9 cellular contexts compared by ENCODE assay signal in genomic region chr7:6026011-6026819, GRCh38. TPM values are rescaled to one million over a fixed set of nuclear protein-coding genes. Genes with fewer than 3 reads are reported as not detected.
DNase-seq lines count a peak whose midpoint lies in the region; ATAC-seq and TF ChIP-seq lines count a peak whose summit lies in the region.
"Had no signal": no experiment of that assay in that cellular context is flagged by ENCODE, and none has a peak within 500 bp of the region (broad histone marks: within the 10 kb centered on the region; RNA-seq: fewer than 3 reads in every experiment).

No MANE protein-coding gene starts in this region.

- H3K9me3 ChIP-seq in testis, result no peaks in the 10 kb centered on the region

- H3K27me3 ChIP-seq in testis, result no peaks in the 10 kb centered on the region

- H3K27me3 Mint-ChIP-seq in neural crest cell (ENCODE audit: low read depth), result no peaks in the 10 kb centered on the region

- H3K27ac ChIP-seq in testis, result peak overlapping the region in 1 of 2 donors; percentile 32

- DNase-seq in NCI-H1092 treated with DMSO at 0.1 percent for 48 hours (lab: John Stamatoyannopoulos, UW) (peak; percentile 8), NCI-H1092 (lab: John Stamatoyannopoulos, UW) (no peak), NOMO-1 treated with DMSO at 0.1 percent for 48 hours (lab: John Stamatoyannopoulos, UW; ENCODE audit: unreplicated experiment) (peak; percentile 81), activated T-cell treated with anti-CD3 and anti-CD28 coated beads for 1 hour (ENCODE audit: low read depth) (peak; percentile 67), fibroblast of gingiva (ENCODE audit: low read depth) (peak; percentile 34), neural crest cell (ENCODE audit: low read depth, low spot score) (peak; percentile 6), testis (peak; percentile 27)

- no peaks in the 10 kb centered on the region for H3K4me1 Mint-ChIP-seq in neural crest cell
- H3K4me1 Mint-ChIP-seq: nephron had no signal

- TF ChIP-seq CTCF in neural crest cell (conservative IDR thresholded peaks at IDR 0.05) (peak; percentile 44), testis (IDR thresholded peaks at IDR 0.05) (no peak)

- ATAC-seq in HG02981 (IDR thresholded peaks at IDR 0.05; ENCODE audit: unreplicated experiment), result peak; percentile 87

- H3K36me3 ChIP-seq in testis (ENCODE audit: low read depth, missing control alignments), result no peaks in the 10 kb centered on the region

- no peaks in the 10 kb centered on the region for H3K4me1 ChIP-seq in testis

- WGBS in testis, 2 donors, result 70 to 87% methylated on average over 15 to 21 of the region's 22 CpGs

- TF ChIP-seq POLR2A in testis (IDR thresholded peaks at IDR 0.05), result no peak

- H3K9me3 Mint-ChIP-seq in neural crest cell, result no peaks in the 10 kb centered on the region
- H3K9me3 Mint-ChIP-seq: nephron had no signal

- no peak overlapping the region for H3K4me3 ChIP-seq in testis

- no peak overlapping the region for H3K27ac Mint-ChIP-seq in neural crest cell (ENCODE audit: unreplicated experiment)
- H3K27ac Mint-ChIP-seq: nephron had no signal

- intact Hi-C loops in testis (cut with DNase I; ENCODE audit: low total_unique reads), result no loop called here

- peaks cover 31% of the 10 kb centered on the region for H3K36me3 Mint-ChIP-seq in neural crest cell (ENCODE audit: low read depth)

- no peak overlapping the region for H3K4me3 Mint-ChIP-seq in neural crest cell
- H3K4me3 Mint-ChIP-seq: nephron had no signal

RNA-seq across cellular contexts. Expression of gene ANKRD61, which starts 5.0 kb away (rescaled TPM):
- 0.70 and 0.80 TPM in 2 replicates for total RNA-seq in neural crest cell
- 1 to 10 TPM; 6.8 to 8.4 TPM for total RNA-seq in testis
- polyA plus RNA-seq in testis (ENCODE audit: insufficient read depth, low read depth, low replicate concordance), result 17.3 TPM

RNA-seq across cellular contexts. Expression of gene AIMP2, which starts 17.1 kb away (rescaled TPM):
- total RNA-seq in neural crest cell (44.4 and 47.6 TPM in 2 replicates), testis (10 to 100 TPM; 53.0 to 63.4 TPM)
- 121 TPM for polyA plus RNA-seq in testis (ENCODE audit: insufficient read depth, low read depth, low replicate concordance)

RNA-seq across cellular contexts. Expression of gene PMS2, which starts 17.4 kb away (rescaled TPM):
- total RNA-seq in neural crest cell (20.3 and 21.4 TPM in 2 replicates), testis (10 to 100 TPM in 1 of 2 donors, 1 to 10 TPM in 1; 9.9 to 13.3 TPM)
- polyA plus RNA-seq in testis (ENCODE audit: insufficient read depth, low read depth, low replicate concordance), result 9.2 TPM

RNA-seq across cellular contexts. Expression of gene EIF2AK1, which starts 32.8 kb away (rescaled TPM):
- total RNA-seq in neural crest cell (107 TPM in 2 replicates), testis (100 to 1,000 TPM; 278 to 286 TPM)
- 44.5 TPM for polyA plus RNA-seq in testis (ENCODE audit: insufficient read depth, low read depth, low replicate concordance)

RNA-seq across cellular contexts. Expression of gene RSPH10B, which starts 55.7 kb away (rescaled TPM):
- total RNA-seq in neural crest cell, result 0.07 TPM in 1 of 2 replicates, not detected in the other
- total RNA-seq in testis, result 10 to 100 TPM; 19.0 to 53.0 TPM
- 54.7 TPM for polyA plus RNA-seq in testis (ENCODE audit: insufficient read depth, low read depth, low replicate concordance)
